ENCODE assay signal across 12 cellular contexts in the genomic region with DNA sequence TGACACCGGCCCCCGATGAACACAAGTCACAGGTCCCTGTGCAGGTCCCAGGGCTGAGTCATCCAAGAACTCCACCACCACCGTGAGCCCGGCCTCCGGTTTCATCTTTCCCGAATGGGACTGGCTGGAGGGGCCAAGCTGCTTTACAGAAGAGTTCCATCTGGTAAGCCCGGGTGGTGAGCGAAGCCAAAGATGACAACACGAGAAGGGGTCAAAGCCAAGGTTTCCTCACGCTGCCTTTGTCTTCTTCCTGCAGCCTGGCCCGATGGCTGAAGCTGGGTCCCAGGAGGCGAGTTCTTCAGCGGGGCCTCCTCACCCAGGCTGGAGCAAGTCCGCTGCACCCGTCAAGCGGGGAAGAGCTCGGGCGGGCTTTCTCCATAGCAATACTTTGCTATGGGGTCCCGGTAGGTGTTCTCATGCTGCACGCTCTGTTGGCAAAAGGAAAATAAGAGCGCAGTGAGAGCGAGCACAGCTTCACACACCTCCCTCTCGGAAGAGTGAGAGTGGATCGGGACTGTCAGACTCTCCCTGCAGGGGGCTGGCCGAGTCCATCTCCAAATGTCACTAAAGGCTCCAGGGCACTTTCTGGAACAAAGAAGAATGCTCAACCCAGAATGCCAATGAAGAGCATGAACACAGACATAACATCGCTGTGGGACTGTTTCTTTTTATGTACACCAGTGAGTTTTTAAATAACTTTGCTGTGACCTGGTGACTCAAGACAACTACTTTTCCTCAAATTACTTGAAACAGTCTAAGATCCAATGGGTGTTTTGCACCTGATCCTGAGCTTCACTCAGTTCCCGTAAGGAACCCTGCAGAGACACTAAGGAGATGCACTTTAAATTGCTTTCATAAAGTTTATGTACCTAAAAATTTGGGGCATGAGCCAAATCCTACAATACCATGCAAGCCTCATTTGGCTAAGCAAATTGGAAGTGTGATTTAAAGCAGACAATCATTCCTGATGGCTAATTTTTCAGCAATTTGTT. TPM values are rescaled to one million over a fixed set of nuclear protein-coding genes. Genes with fewer than 3 reads are reported as not detected.
A peak's percentile ranks its signal among the peaks of the same experiment; 100 is the strongest.
DNase-seq lines count a peak whose midpoint lies in the region; ATAC-seq and TF ChIP-seq lines count a peak whose summit lies in the region.
"Had no signal": no experiment of that assay in that cellular context is flagged by ENCODE, and none has a peak within 500 bp of the region (broad histone marks: within the 10 kb centered on the region; RNA-seq: fewer than 3 reads in every experiment).

No MANE protein-coding gene starts in this region.

- no peaks in the 10 kb centered on the region for H3K27me3 Mint-ChIP-seq in CD4-positive, alpha-beta memory T cell
- H3K27me3 Mint-ChIP-seq: memory B cell had no signal

- no peaks in the 10 kb centered on the region for H3K4me1 ChIP-seq in CD4-positive, alpha-beta memory T cell (ENCODE audit: insufficient read depth, low read length)

- H3K27me3 ChIP-seq in layer of hippocampus (ENCODE audit: control insufficient read depth, insufficient read depth, low read length): no peaks in the 10 kb centered on the region
- no peaks in the 10 kb centered on the region for H3K27me3 ChIP-seq in CD4-positive, alpha-beta memory T cell (ENCODE audit: insufficient read depth, low read length)

- intact Hi-C loops in CD4-positive, alpha-beta memory T cell (cut with micrococcal nuclease): no loop called here

- peaks cover 87% of the 10 kb centered on the region for H3K36me3 Mint-ChIP-seq in stimulated activated effector memory CD8-positive, alpha-beta T cell treated with anti-CD3 and anti-CD28 coated beads, Interleukin-12 subunit alpha, Interleukin-12 subunit beta, amount 100 ng/mL, for 72 hours
- peaks cover 39 to 78% of the 10 kb centered on the region in 2 donors for H3K36me3 Mint-ChIP-seq in CD4-positive, alpha-beta memory T cell

- H3K27ac Mint-ChIP-seq in stimulated activated effector memory CD8-positive, alpha-beta T cell treated with anti-CD3 and anti-CD28 coated beads, Interleukin-12 subunit alpha, Interleukin-12 subunit beta, amount 100 ng/mL, for 72 hours: peak overlapping the region; percentile 72
- no peak overlapping the region for H3K27ac Mint-ChIP-seq in CD4-positive, alpha-beta memory T cell

- POLR2A ChIA-PET in HEK293T (lab: Yijun Ruan, JAX): interaction anchor here (0.9 to 1.4 kb wide), 2 partner anchors 8 to 162 kb away, joined by 3 to 6 read pairs; no protein-coding TSS in a partner anchor
- POLR2A ChIA-PET in CD4-positive, alpha-beta memory T cell (lab: Charles Lee; ENCODE audit: partially characterized antibody): no interaction called here

- H3K9me3 ChIP-seq in CD4-positive, alpha-beta memory T cell (ENCODE audit: control insufficient read depth in 1 of 2, low read length in 2 of 2): no peaks in the 10 kb centered on the region

- no peaks in the 10 kb centered on the region for H3K9me3 Mint-ChIP-seq in stimulated activated effector memory CD8-positive, alpha-beta T cell treated with anti-CD3 and anti-CD28 coated beads, Interleukin-12 subunit alpha, Interleukin-12 subunit beta, amount 100 ng/mL, for 72 hours
- no peaks in the 10 kb centered on the region for H3K9me3 Mint-ChIP-seq in CD4-positive, alpha-beta memory T cell
- H3K9me3 Mint-ChIP-seq: memory B cell had no signal

- CTCF ChIA-PET in HEK293T (lab: Yijun Ruan, JAX): interaction anchor here (0.7 to 2.0 kb wide), 4 partner anchors 9 to 164 kb away, joined by 3 to 5 read pairs (median 4); no protein-coding TSS in a partner anchor
- CTCF ChIA-PET in CD4-positive, alpha-beta memory T cell (lab: Charles Lee; ENCODE audit: partially characterized antibody): interaction anchor here (1.8 to 2.4 kb wide), 2 partner anchors 8 to 14 kb away, joined by 6 to 16 read pairs; no protein-coding TSS in a partner anchor

- peak overlapping the region; percentile 69 for H3K27ac ChIP-seq in layer of hippocampus (ENCODE audit: low read depth, low read length)
- H3K27ac ChIP-seq in CD4-positive, alpha-beta memory T cell (ENCODE audit: low read depth, low read length): no peak overlapping the region

- DNase-seq in HEK293T (ENCODE audit: extremely low spot score) (peak; percentile 49), cerebellum (ENCODE audit: low spot score) (peak; percentile 72), SIG-M5 treated with dmso at 0.1 percent for 504 hours (lab: John Stamatoyannopoulos, UW; ENCODE audit: unreplicated experiment) (no peak), OCI-M2 (lab: John Stamatoyannopoulos, UW; ENCODE audit: unreplicated experiment) (no peak), SKM-1 treated with dmso at 0.1 percent for 144 hours (lab: John Stamatoyannopoulos, UW; ENCODE audit: unreplicated experiment) (no peak)
- DNase-seq in stimulated activated effector memory CD8-positive, alpha-beta T cell treated with anti-CD3 and anti-CD28 coated beads, Interleukin-12 subunit alpha, Interleukin-12 subunit beta, amount 100 ng/mL, for 72 hours (ENCODE audit: low spot score in 2 of 2): no peak
- DNase-seq in CD4-positive, alpha-beta memory T cell: no peak
- DNase-seq: activated CD4-positive, CD25-positive, alpha-beta regulatory T cell treated with anti-CD3 and anti-CD28 coated beads, Interleukin-2, amount 50 U/mL, for 72 hours; cortex of kidney; NCI-H524 had no signal

- ATAC-seq in stimulated activated effector memory CD8-positive, alpha-beta T cell treated with anti-CD3 and anti-CD28 coated beads, Interleukin-12 subunit alpha, Interleukin-12 subunit beta, amount 100 ng/mL, for 72 hours: no peak

- peaks cover 15% of the 10 kb centered on the region for H3K4me1 Mint-ChIP-seq in stimulated activated effector memory CD8-positive, alpha-beta T cell treated with anti-CD3 and anti-CD28 coated beads, Interleukin-12 subunit alpha, Interleukin-12 subunit beta, amount 100 ng/mL, for 72 hours
- H3K4me1 Mint-ChIP-seq in CD4-positive, alpha-beta memory T cell: peaks cover 0 to 3% (median 0%) of the 10 kb centered on the region in 4 donors

- no peak overlapping the region for H3K4me3 Mint-ChIP-seq in stimulated activated effector memory CD8-positive, alpha-beta T cell treated with anti-CD3 and anti-CD28 coated beads, Interleukin-12 subunit alpha, Interleukin-12 subunit beta, amount 100 ng/mL, for 72 hours
- H3K4me3 Mint-ChIP-seq in CD4-positive, alpha-beta memory T cell: no peak overlapping the region
- H3K4me3 Mint-ChIP-seq: memory B cell had no signal

- H3K4me3 ChIP-seq in CD4-positive, alpha-beta memory T cell (ENCODE audit: low read length in 2 of 2): no peak overlapping the region

- peaks cover 69% of the 10 kb centered on the region for H3K36me3 ChIP-seq in CD4-positive, alpha-beta memory T cell (ENCODE audit: insufficient read depth, low read length)

TF ChIP-seq in HEK293T, 16 proteins besides CTCF, POLR2A, EP300 and RAD21:
- TF ChIP-seq ARNT (IDR thresholded peaks at IDR 0.05) (no peak), ELF4 (IDR thresholded peaks at IDR 0.05) (no peak), CTBP1 (IDR thresholded peaks at IDR 0.05; ENCODE audit: borderline replicate concordance) (no peak), SUZ12 (IDR thresholded peaks at IDR 0.05) (no peak), TARDBP (IDR thresholded peaks at IDR 0.05) (no peak), SP1 (IDR thresholded peaks at IDR 0.05) (no peak), FOXA1 (IDR thresholded peaks at IDR 0.05) (no peak), BHLHE40 (IDR thresholded peaks at IDR 0.05; ENCODE audit: borderline replicate concordance) (no peak)
- TF ChIP-seq, protein P1, sequence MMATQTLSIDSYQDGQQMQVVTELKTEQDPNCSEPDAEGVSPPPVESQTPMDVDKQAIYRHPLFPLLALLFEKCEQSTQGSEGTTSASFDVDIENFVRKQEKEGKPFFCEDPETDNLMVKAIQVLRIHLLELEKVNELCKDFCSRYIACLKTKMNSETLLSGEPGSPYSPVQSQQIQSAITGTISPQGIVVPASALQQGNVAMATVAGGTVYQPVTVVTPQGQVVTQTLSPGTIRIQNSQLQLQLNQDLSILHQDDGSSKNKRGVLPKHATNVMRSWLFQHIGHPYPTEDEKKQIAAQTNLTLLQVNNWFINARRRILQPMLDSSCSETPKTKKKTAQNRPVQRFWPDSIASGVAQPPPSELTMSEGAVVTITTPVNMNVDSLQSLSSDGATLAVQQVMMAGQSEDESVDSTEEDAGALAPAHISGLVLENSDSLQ (IDR thresholded peaks at IDR 0.05): no peak

RNA-seq across cellular contexts. Expression of a gene that starts 20.1 kb away (rescaled TPM):
- 26.4 TPM for total RNA-seq in cerebellum
- 10 to 100 TPM; 26.5 to 28.1 TPM for total RNA-seq in CD4-positive, alpha-beta memory T cell
- 10 to 100 TPM; 18.2 to 24.7 TPM for polyA plus RNA-seq in CD4-positive, alpha-beta memory T cell

RNA-seq across cellular contexts. Expression of a gene that starts 20.4 kb away (rescaled TPM):
- 42.1 TPM for total RNA-seq in cerebellum
- total RNA-seq in CD4-positive, alpha-beta memory T cell: 1 to 10 TPM; 4.0 to 5.9 TPM
- polyA plus RNA-seq in CD4-positive, alpha-beta memory T cell: 1 to 10 TPM in 1 of 2 donors, under 1 TPM in 1; 0.88 to 2.2 TPM

Comparison
In these comparisons a context has a peak if more than half of its experiments do, and no peak if none do; other contexts are left out.
1. DNase-seq: peak in HEK293T (single experiment) and cerebellum (single experiment); none in stimulated activated effector memory CD8-positive, alpha-beta T cell treated with anti-CD3 and anti-CD28 coated beads, Interleukin-12 subunit alpha, Interleukin-12 subunit beta, amount 100 ng/mL, for 72 hours (0 of 2), CD4-positive, alpha-beta memory T cell (0 of 5), SIG-M5 treated with dmso at 0.1 percent for 504 hours (single experiment), OCI-M2 (single experiment) and SKM-1 treated with dmso at 0.1 percent for 144 hours (single experiment).